ENCODE assay signal across 32 cellular contexts in the genomic region with DNA sequence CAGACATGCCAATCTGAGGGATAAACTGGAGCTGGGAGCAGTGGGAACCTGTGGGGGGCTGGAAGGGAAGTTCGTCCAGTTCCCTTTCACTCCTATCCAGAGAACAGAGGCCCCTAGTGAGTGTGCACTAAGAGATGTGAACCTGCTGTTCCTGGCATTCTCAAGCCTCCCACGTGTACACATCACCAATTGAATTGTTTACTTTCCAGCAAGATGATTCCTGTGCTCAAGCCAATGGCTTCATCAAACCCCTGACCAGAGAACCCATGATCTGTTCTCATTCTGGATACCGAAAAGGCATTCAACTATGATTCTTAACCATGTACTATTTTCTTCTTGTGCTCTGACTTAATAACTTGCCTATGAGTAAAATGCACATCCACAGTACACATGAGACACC. TPM values are rescaled to one million over a fixed set of nuclear protein-coding genes. Genes with fewer than 3 reads are reported as not detected.
"Had no signal": no experiment of that assay in that cellular context is flagged by ENCODE, and none has a peak within 500 bp of the region (broad histone marks: within the 10 kb centered on the region; RNA-seq: fewer than 3 reads in every experiment).

No MANE protein-coding gene starts in this region.

- H3K27ac ChIP-seq: adrenal gland, ascending aorta, brain microvascular endothelial cell, heart right ventricle, ovary, skin epidermis, uterus had no signal

- H3K27ac Mint-ChIP-seq: activated CD4-positive, alpha-beta memory T cell treated with anti-CD3 and anti-CD28 coated beads, Interleukin-2, amount 10 ng/mL, durations not matched to agents 7 days and 5 days; activated CD4-positive, alpha-beta T cell treated with anti-CD3 and anti-CD28 coated beads, Interleukin-2, amount 10 ng/mL, durations not matched to agents 24 days and 14 days; activated naive CD8-positive, alpha-beta T cell treated with anti-CD3 and anti-CD28 coated beads for 36 hours; naive thymus-derived CD4-positive, alpha-beta T cell; progenitor cell of endocrine pancreas; stimulated activated memory B cell treated with anti-CD40 and anti-IgM and Interleukin-4, amounts not matched to agents 10 μg/mL and 1 μg/mL and 100 μg/mL, for 72 hours; stimulated activated naive CD8-positive, alpha-beta T cell treated with anti-CD3 and anti-CD28 coated beads, Interleukin-15, amount 100 ng/mL, for 72 hours; type B pancreatic cell had no signal

- H3K9me3 Mint-ChIP-seq: activated CD4-positive, alpha-beta memory T cell treated with anti-CD3 and anti-CD28 coated beads, Interleukin-2, amount 10 ng/mL, durations not matched to agents 7 days and 5 days; activated CD4-positive, alpha-beta T cell treated with anti-CD3 and anti-CD28 coated beads, Interleukin-2, amount 10 ng/mL, durations not matched to agents 24 days and 14 days; activated naive CD8-positive, alpha-beta T cell treated with anti-CD3 and anti-CD28 coated beads for 36 hours; activated T-cell treated with anti-CD3 and anti-CD28 coated beads, Interleukin-2, amount 50 U/mL, for 4 hours; stimulated activated naive CD8-positive, alpha-beta T cell treated with anti-CD3 and anti-CD28 coated beads, Interleukin-15, amount 100 ng/mL, for 72 hours; type B pancreatic cell had no signal

- DNase-seq: activated CD4-positive, alpha-beta memory T cell treated with anti-CD3 and anti-CD28 coated beads, Interleukin-2, amount 10 ng/mL, durations not matched to agents 7 days and 5 days; activated CD4-positive, alpha-beta T cell treated with anti-CD3 and anti-CD28 coated beads, Interleukin-2, amount 10 ng/mL, durations not matched to agents 24 days and 14 days; activated CD4-positive, CD25-positive, alpha-beta regulatory T cell treated with anti-CD3 and anti-CD28 coated beads, Interleukin-2, amount 50 U/mL, for 72 hours; activated naive CD4-positive, alpha-beta T cell treated with Interleukin-2 at 50 U/mL for 16 hours; activated naive CD8-positive, alpha-beta T cell treated with anti-CD3 and anti-CD28 coated beads for 36 hours; activated T-cell treated with anti-CD3 and anti-CD28 coated beads, Interleukin-2, amount 50 U/mL, for 4 hours; adrenal gland; central memory CD4-positive, alpha-beta T cell; dermis blood vessel endothelial cell; effector CD4-positive, alpha-beta T cell; foreskin melanocyte; heart right ventricle; left cardiac atrium; left ventricle myocardium superior; midbrain; naive thymus-derived CD4-positive, alpha-beta T cell; ovary; retina; stimulated activated CD4-positive, alpha-beta T cell treated with anti-CD3 and anti-CD28 coated beads, Interleukin-1b, Interleukin-23, amount 100 ng/mL, for 48 hours; stimulated activated CD4-positive, alpha-beta T cell treated with anti-CD3 and anti-CD28 coated beads, Interleukin-4, amount 100 ng/mL, for 4 hours; stimulated activated CD8-positive, alpha-beta memory T cell treated with anti-CD3 and anti-CD28 coated beads, Interleukin-4, amount 100 ng/mL, for 48 hours; stimulated activated naive CD8-positive, alpha-beta T cell treated with anti-CD3 and anti-CD28 coated beads, Interleukin-15, amount 100 ng/mL, for 72 hours; substantia nigra; T-helper 2 cell; uterus had no signal

- H3K36me3 Mint-ChIP-seq: activated naive CD8-positive, alpha-beta T cell treated with anti-CD3 and anti-CD28 coated beads for 36 hours; naive thymus-derived CD4-positive, alpha-beta T cell; stimulated activated memory B cell treated with anti-CD40 and anti-IgM and Interleukin-4, amounts not matched to agents 10 μg/mL and 1 μg/mL and 100 μg/mL, for 72 hours; type B pancreatic cell had no signal

- H3K4me1 Mint-ChIP-seq: activated CD4-positive, alpha-beta memory T cell treated with anti-CD3 and anti-CD28 coated beads, Interleukin-2, amount 10 ng/mL, durations not matched to agents 7 days and 5 days; activated CD4-positive, alpha-beta T cell treated with anti-CD3 and anti-CD28 coated beads, Interleukin-2, amount 10 ng/mL, durations not matched to agents 24 days and 14 days; activated naive CD8-positive, alpha-beta T cell treated with anti-CD3 and anti-CD28 coated beads for 36 hours; stimulated activated memory B cell treated with anti-CD40 and anti-IgM and Interleukin-4, amounts not matched to agents 10 μg/mL and 1 μg/mL and 100 μg/mL, for 72 hours; stimulated activated naive CD8-positive, alpha-beta T cell treated with anti-CD3 and anti-CD28 coated beads, Interleukin-15, amount 100 ng/mL, for 72 hours had no signal

- H3K4me3 Mint-ChIP-seq: activated CD4-positive, alpha-beta memory T cell treated with anti-CD3 and anti-CD28 coated beads, Interleukin-2, amount 10 ng/mL, durations not matched to agents 7 days and 5 days; activated CD4-positive, alpha-beta T cell treated with anti-CD3 and anti-CD28 coated beads, Interleukin-2, amount 10 ng/mL, durations not matched to agents 24 days and 14 days; activated naive CD8-positive, alpha-beta T cell treated with anti-CD3 and anti-CD28 coated beads for 36 hours; activated T-cell treated with anti-CD3 and anti-CD28 coated beads, Interleukin-2, amount 50 U/mL, for 4 hours; naive thymus-derived CD4-positive, alpha-beta T cell; stimulated activated memory B cell treated with anti-CD40 and anti-IgM and Interleukin-4, amounts not matched to agents 10 μg/mL and 1 μg/mL and 100 μg/mL, for 72 hours; stimulated activated naive CD8-positive, alpha-beta T cell treated with anti-CD3 and anti-CD28 coated beads, Interleukin-15, amount 100 ng/mL, for 72 hours; type B pancreatic cell had no signal

- H3K4me3 ChIP-seq: adrenal gland, ascending aorta, heart right ventricle, ovary, skin epidermis, uterus had no signal

RNA-seq across cellular contexts. Expression of a gene that starts 10.2 kb away (rescaled TPM):
- total RNA-seq: activated CD4-positive, alpha-beta memory T cell treated with anti-CD3 and anti-CD28 coated beads, Interleukin-2, amount 10 ng/mL, durations not matched to agents 7 days and 5 days; activated CD4-positive, alpha-beta T cell treated with anti-CD3 and anti-CD28 coated beads, Interleukin-2, amount 10 ng/mL, durations not matched to agents 24 days and 14 days; activated naive CD8-positive, alpha-beta T cell treated with anti-CD3 and anti-CD28 coated beads for 36 hours; lung microvascular endothelial cell; naive thymus-derived CD4-positive, alpha-beta T cell had no signal
